In genomic region chr10:93593749-93594148, GRCh38 we compare ENCODE assay signal across 1 cellular context.
TF ChIP-seq lines count a peak whose summit lies in the region.

No MANE protein-coding gene starts in this region.

TF ChIP-seq in H1, 55 proteins besides CTCF, POLR2A, EP300 and RAD21:
- no peak for TF ChIP-seq POU5F1 (IDR thresholded peaks at IDR 0.05; ENCODE audit: low read depth, low read length)
- TF ChIP-seq HDAC6 (IDR thresholded peaks at IDR 0.05; ENCODE audit: low read depth, low read length): no peak
- TF ChIP-seq MAX (IDR thresholded peaks at IDR 0.05): no peak
- no peak for TF ChIP-seq JUND (IDR thresholded peaks at IDR 0.05; ENCODE audit: low read length)
- no peak for TF ChIP-seq SP2 (IDR thresholded peaks at IDR 0.05; ENCODE audit: low read length)
- TF ChIP-seq SP4 (IDR thresholded peaks at IDR 0.05; ENCODE audit: low read length): no peak
- TF ChIP-seq RBBP5 (IDR thresholded peaks at IDR 0.05; ENCODE audit: borderline replicate concordance, low read depth, low read length): no peak
